Comparison of ENCODE assay signal across 8 cellular contexts in genomic region chr7:139108256-139109187, GRCh38. TPM values are rescaled to one million over a fixed set of nuclear protein-coding genes. Genes with fewer than 3 reads are reported as not detected.
DNase-seq lines count a peak whose midpoint lies in the region; ATAC-seq and TF ChIP-seq lines count a peak whose summit lies in the region.

No MANE protein-coding gene starts in this region.

- ATAC-seq in GM21619 (IDR thresholded peaks at IDR 0.05; ENCODE audit: unreplicated experiment), result peak; percentile 9
- ATAC-seq in activated CD8-positive, alpha-beta T cell treated with anti-CD3 and anti-CD28 coated beads, Interleukin-2, amount 10 ng/mL, durations not matched to agents 7 days and 5 days, result peak; percentile 7

- TF ChIP-seq POLR2A in ovary (IDR thresholded peaks at IDR 0.05), result no peak

- H3K4me2 ChIP-seq in KMS-11, result peak overlapping the region; percentile 97

- H3K9ac ChIP-seq in ES-I3 (ENCODE audit: low read depth, low read length) (peak overlapping the region; percentile 93), KMS-11 (peak overlapping the region; percentile 77)

- H3K9me3 Mint-ChIP-seq in activated CD8-positive, alpha-beta T cell treated with anti-CD3 and anti-CD28 coated beads, Interleukin-2, amount 10 ng/mL, durations not matched to agents 7 days and 5 days (ENCODE audit: insufficient read depth), result no peaks in the 10 kb centered on the region

- DNase-seq in activated CD8-positive, alpha-beta T cell treated with anti-CD3 and anti-CD28 coated beads, Interleukin-2, amount 10 ng/mL, durations not matched to agents 7 days and 5 days, result no peak
- DNase-seq in germinal center (ENCODE audit: low spot score) (peak; percentile 56), ovary (peak; percentile 22 to 58 (median 44)), DMS153 (lab: John Stamatoyannopoulos, UW) (no peak), SHP77 (lab: John Stamatoyannopoulos, UW) (no peak)

- H3K27ac ChIP-seq in KMS-11, result peak overlapping the region; percentile 84
- peak overlapping the region; percentile 93 to 99 for H3K27ac ChIP-seq in ovary

- no peak for TF ChIP-seq EP300 in ovary (IDR thresholded peaks at IDR 0.05)

- POLR2A ChIA-PET in activated CD8-positive, alpha-beta T cell treated with anti-CD3 and anti-CD28 coated beads, Interleukin-2, amount 10 ng/mL, durations not matched to agents 7 days and 5 days (lab: Charles Lee), result interaction anchor here (3.8 kb wide), 1 partner anchor 15 kb away, joined by 90 read pairs; no protein-coding TSS in a partner anchor

- TF ChIP-seq CTCF in KMS-11 (conservative IDR thresholded peaks at IDR 0.05; ENCODE audit: low read depth, low read length) (no peak), ovary (IDR thresholded peaks at IDR 0.05) (no peak)

- H3K27me3 Mint-ChIP-seq in activated CD8-positive, alpha-beta T cell treated with anti-CD3 and anti-CD28 coated beads, Interleukin-2, amount 10 ng/mL, durations not matched to agents 7 days and 5 days (ENCODE audit: low read depth), result no peaks in the 10 kb centered on the region

- peak overlapping the region; percentile 90 for H2AFZ ChIP-seq in KMS-11 (ENCODE audit: low read depth)

- WGBS in ovary, 3 donors, result 1% methylated on average over 54 to 61 of the region's 61 CpGs

- peaks cover 56% of the 10 kb centered on the region for H3K36me3 Mint-ChIP-seq in activated CD8-positive, alpha-beta T cell treated with anti-CD3 and anti-CD28 coated beads, Interleukin-2, amount 10 ng/mL, durations not matched to agents 7 days and 5 days (ENCODE audit: low read depth)

- H4K20me1 ChIP-seq in KMS-11 (ENCODE audit: insufficient read depth), result peaks cover 4% of the 10 kb centered on the region; the same call in 1 of the 2 replicates

- H3K9me3 ChIP-seq in ES-I3 (ENCODE audit: control insufficient read depth, insufficient read depth, low read length), result no peaks in the 10 kb centered on the region
- H3K9me3 ChIP-seq in ovary, result no peaks in the 10 kb centered on the region

- peaks cover 35% of the 10 kb centered on the region for H3K4me1 Mint-ChIP-seq in activated CD8-positive, alpha-beta T cell treated with anti-CD3 and anti-CD28 coated beads, Interleukin-2, amount 10 ng/mL, durations not matched to agents 7 days and 5 days (ENCODE audit: low read depth)

- H3K36me3 ChIP-seq in ES-I3 (ENCODE audit: insufficient read depth, low read length) (no peaks in the 10 kb centered on the region), KMS-11 (ENCODE audit: insufficient read depth) (no peaks in the 10 kb centered on the region), ovary (no peaks in the 10 kb centered on the region)

- H3K27me3 ChIP-seq in KMS-11 (ENCODE audit: insufficient read depth, low read depth) (no peaks in the 10 kb centered on the region), ovary (no peaks in the 10 kb centered on the region)

- H3K4me1 ChIP-seq in ES-I3 (ENCODE audit: insufficient read depth, low read length) (no peaks in the 10 kb centered on the region), KMS-11 (ENCODE audit: low read depth, poor library complexity, severe bottlenecking) (peaks cover 37% of the 10 kb centered on the region), ovary (ENCODE audit: insufficient read depth) (peaks cover 6% of the 10 kb centered on the region)

- CTCF ChIA-PET in activated CD8-positive, alpha-beta T cell treated with anti-CD3 and anti-CD28 coated beads, Interleukin-2, amount 10 ng/mL, durations not matched to agents 7 days and 5 days (lab: Charles Lee), result interaction anchor here (1.4 kb wide), 1 partner anchor 14 kb away, joined by 6 read pairs; no protein-coding TSS in a partner anchor

- peak overlapping the region; percentile 95 for H3K27ac Mint-ChIP-seq in activated CD8-positive, alpha-beta T cell treated with anti-CD3 and anti-CD28 coated beads, Interleukin-2, amount 10 ng/mL, durations not matched to agents 7 days and 5 days

- peak overlapping the region; percentile 91 for H3K4me3 Mint-ChIP-seq in activated CD8-positive, alpha-beta T cell treated with anti-CD3 and anti-CD28 coated beads, Interleukin-2, amount 10 ng/mL, durations not matched to agents 7 days and 5 days

- peak overlapping the region; percentile 11 for H3K4me3 ChIP-seq in KMS-11 (IDR thresholded peaks at IDR 0.05; ENCODE audit: insufficient read depth, low read depth, low read length)
- peak overlapping the region; percentile 67 for H3K4me3 ChIP-seq in ovary

- intact Hi-C loops in ovary (cut with DNase I), result no loop called here

- H3K79me2 ChIP-seq in KMS-11 (ENCODE audit: insufficient read depth, low read depth), result peaks cover 57% of the 10 kb centered on the region

RNA-seq across cellular contexts. Expression of gene ZC3HAV1, which starts 1.0 kb away (rescaled TPM):
- total RNA-seq in activated CD8-positive, alpha-beta T cell treated with anti-CD3 and anti-CD28 coated beads, Interleukin-2, amount 10 ng/mL, durations not matched to agents 7 days and 5 days, result 100 to 1,000 TPM; 121 to 122 TPM
- total RNA-seq in ovary, result 10 to 100 TPM; 17.5 to 36.2 (median 25.0) TPM
- 10 to 100 TPM in 1 of 2 donors, 1 to 10 TPM in 1; 8.5 to 47.6 TPM for polyA plus RNA-seq in ovary

Comparison
In these comparisons a context has a peak if more than half of its experiments do, and no peak if none do; other contexts are left out.
1. DNase-seq: peak in germinal center (single experiment) and ovary (5 of 5); none in activated CD8-positive, alpha-beta T cell treated with anti-CD3 and anti-CD28 coated beads, Interleukin-2, amount 10 ng/mL, durations not matched to agents 7 days and 5 days (single experiment), DMS153 (single experiment) and SHP77 (0 of 2).